In the genomic region with DNA sequence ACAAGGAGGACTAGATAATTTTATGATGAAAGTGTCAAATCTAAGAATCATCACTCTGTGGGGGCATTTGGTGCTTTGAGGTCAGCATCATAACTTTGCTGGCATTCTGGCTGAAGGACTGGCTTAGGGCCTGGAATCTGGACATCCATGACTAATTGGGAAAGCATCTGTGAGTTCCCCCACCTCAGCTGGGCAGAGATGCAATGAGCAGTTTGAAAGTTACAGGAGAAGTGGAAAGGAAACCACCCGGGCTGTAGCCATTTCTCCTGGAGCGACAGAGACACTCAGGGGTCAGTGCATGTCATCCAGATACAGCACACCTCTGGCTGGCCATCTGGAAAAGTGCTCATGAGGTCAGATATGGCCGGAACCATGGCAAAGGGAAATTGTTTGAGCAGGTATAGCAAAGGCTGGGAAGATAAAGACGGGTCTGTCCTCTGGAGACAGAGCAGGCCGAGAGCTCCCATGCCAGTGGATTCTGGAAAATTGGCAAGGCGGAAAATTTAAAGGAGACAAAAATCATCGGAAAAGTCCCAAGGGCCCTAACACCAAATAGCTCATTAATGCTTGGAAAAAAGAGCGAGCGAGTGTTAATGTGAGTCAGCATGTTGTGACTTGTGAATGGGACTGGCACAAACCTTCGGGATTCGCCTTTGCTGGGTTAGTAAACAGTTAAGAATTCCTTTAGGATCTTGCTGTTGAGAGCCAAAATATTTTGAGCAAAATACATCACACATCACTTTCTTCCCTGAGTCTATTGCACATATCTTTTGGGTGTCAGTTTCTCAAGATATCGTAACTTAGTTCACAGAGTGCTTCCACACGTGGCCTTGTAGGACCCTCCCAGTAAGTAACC, we compare ENCODE assay signal across 10 cellular contexts.
DNase-seq lines count a peak whose midpoint lies in the region; ATAC-seq and TF ChIP-seq lines count a peak whose summit lies in the region.
"Had no signal": no experiment of that assay in that cellular context is flagged by ENCODE, and none has a peak within 500 bp of the region (broad histone marks: within the 10 kb centered on the region; RNA-seq: fewer than 3 reads in every experiment).

No MANE protein-coding gene starts in this region.

- DNase-seq in MCF 10A (ENCODE audit: unreplicated experiment) = peak; percentile 81
- DNase-seq in breast epithelium (ENCODE audit: low spot score in 2 of 2) = no peak
- peak; percentile 88 for DNase-seq in astrocyte of the spinal cord (ENCODE audit: low read depth, low spot score)
- DNase-seq in hepatic stellate cell (ENCODE audit: low spot score) = peak; percentile 47
- DNase-seq in CD14-positive monocyte (ENCODE audit: low spot score) = no peak
- DNase-seq in NCI-H1105 treated with DMSO at 0.1 percent for 48 hours (lab: John Stamatoyannopoulos, UW) = no peak
- no peak for DNase-seq in stimulated activated effector memory CD8-positive, alpha-beta T cell treated with anti-CD3 and anti-CD28 coated beads, Interleukin-12 subunit alpha, Interleukin-12 subunit beta, amount 100 ng/mL, for 72 hours (ENCODE audit: low spot score in 2 of 2)

- no peaks in the 10 kb centered on the region for H3K9me3 Mint-ChIP-seq in MCF 10A (ENCODE audit: unreplicated experiment)
- peaks cover 0 to 7% (median 2%) of the 10 kb centered on the region in 7 donors for H3K9me3 Mint-ChIP-seq in CD14-positive monocyte
- no peaks in the 10 kb centered on the region for H3K9me3 Mint-ChIP-seq in stimulated activated effector memory CD8-positive, alpha-beta T cell treated with anti-CD3 and anti-CD28 coated beads, Interleukin-12 subunit alpha, Interleukin-12 subunit beta, amount 100 ng/mL, for 72 hours
- H3K9me3 Mint-ChIP-seq: T-helper 1 cell treated with Interleukin-12 subunit alpha and Interleukin-12 subunit beta and Interleukin-4 antibody, amounts not matched to agents 30 μg/mL and 1 μg/mL, for 36 hours had no signal

- TF ChIP-seq CTCF in MCF 10A (IDR thresholded peaks at IDR 0.05; ENCODE audit: unreplicated experiment) = no peak
- no peak for TF ChIP-seq CTCF in breast epithelium (IDR thresholded peaks at IDR 0.05)
- TF ChIP-seq CTCF in astrocyte of the spinal cord (IDR thresholded peaks at IDR 0.05; ENCODE audit: low read depth, low read length) = no peak
- TF ChIP-seq CTCF in CD14-positive monocyte (IDR thresholded peaks at IDR 0.05) = no peak

- no peaks in the 10 kb centered on the region for H3K27me3 Mint-ChIP-seq in MCF 10A (ENCODE audit: insufficient read depth, unreplicated experiment)
- peaks cover 0 to 4% (median 0%) of the 10 kb centered on the region in 3 donors for H3K27me3 Mint-ChIP-seq in CD14-positive monocyte (ENCODE audit: low read depth in 3 of 3)

- in situ Hi-C loops in astrocyte of the spinal cord (cut with HindIII; ENCODE audit: low sequenced_read_pairs) = no loop called here

- H3K9me3 ChIP-seq in breast epithelium = no peaks in the 10 kb centered on the region

- H3K4me1 Mint-ChIP-seq in MCF 10A (ENCODE audit: insufficient read depth, unreplicated experiment) (peaks cover 10% of the 10 kb centered on the region), CD14-positive monocyte (no peaks in the 10 kb centered on the region)
- no peaks in the 10 kb centered on the region for H3K4me1 Mint-ChIP-seq in stimulated activated effector memory CD8-positive, alpha-beta T cell treated with anti-CD3 and anti-CD28 coated beads, Interleukin-12 subunit alpha, Interleukin-12 subunit beta, amount 100 ng/mL, for 72 hours
- H3K4me1 Mint-ChIP-seq: memory B cell had no signal

- H3K4me3 ChIP-seq in breast epithelium = no peak overlapping the region
- H3K4me3 ChIP-seq in astrocyte of the spinal cord (ENCODE audit: low read depth, low read length) = no peak overlapping the region

- intact Hi-C loops in MCF 10A (cut with micrococcal nuclease) = loop anchor here (10.0 kb wide), 1 partner anchor 192 kb away; the partner anchor contains the start of gene AGK
- intact Hi-C loops in breast epithelium (cut with DNase I; ENCODE audit: low total_unique reads) = no loop called here
- intact Hi-C loops in CD14-positive monocyte (cut with micrococcal nuclease) = no loop called here

- POLR2A ChIA-PET in MCF 10A (lab: Yijun Ruan, JAX) = no interaction called here

- no peak for ATAC-seq in HG03521 (IDR thresholded peaks at IDR 0.05; ENCODE audit: unreplicated experiment)
- ATAC-seq in stimulated activated effector memory CD8-positive, alpha-beta T cell treated with anti-CD3 and anti-CD28 coated beads, Interleukin-12 subunit alpha, Interleukin-12 subunit beta, amount 100 ng/mL, for 72 hours = no peak

- H3K27ac Mint-ChIP-seq in MCF 10A (ENCODE audit: low read depth, unreplicated experiment) (peak overlapping the region; percentile 57), CD14-positive monocyte (peak overlapping the region in 1 of 7 donors; percentile 63)
- no peak overlapping the region for H3K27ac Mint-ChIP-seq in stimulated activated effector memory CD8-positive, alpha-beta T cell treated with anti-CD3 and anti-CD28 coated beads, Interleukin-12 subunit alpha, Interleukin-12 subunit beta, amount 100 ng/mL, for 72 hours
- H3K27ac Mint-ChIP-seq: memory B cell; T-helper 1 cell treated with Interleukin-12 subunit alpha and Interleukin-12 subunit beta and Interleukin-4 antibody, amounts not matched to agents 30 μg/mL and 1 μg/mL, for 36 hours had no signal

- CTCF ChIA-PET in MCF 10A (lab: Yijun Ruan, JAX) = interaction anchor here (0.6 kb wide), 1 partner anchor 423 kb away, joined by 6 read pairs; no protein-coding TSS in a partner anchor

- peak overlapping the region; percentile 46 for H3K4me3 Mint-ChIP-seq in MCF 10A (ENCODE audit: unreplicated experiment)
- no peak overlapping the region for H3K4me3 Mint-ChIP-seq in CD14-positive monocyte
- H3K4me3 Mint-ChIP-seq in stimulated activated effector memory CD8-positive, alpha-beta T cell treated with anti-CD3 and anti-CD28 coated beads, Interleukin-12 subunit alpha, Interleukin-12 subunit beta, amount 100 ng/mL, for 72 hours = no peak overlapping the region
- H3K4me3 Mint-ChIP-seq: memory B cell; T-helper 1 cell treated with Interleukin-12 subunit alpha and Interleukin-12 subunit beta and Interleukin-4 antibody, amounts not matched to agents 30 μg/mL and 1 μg/mL, for 36 hours had no signal

- no peaks in the 10 kb centered on the region for H3K36me3 ChIP-seq in breast epithelium

- no peaks in the 10 kb centered on the region for H3K27me3 ChIP-seq in breast epithelium

- no peak for TF ChIP-seq POLR2A in breast epithelium (IDR thresholded peaks at IDR 0.05)

- H3K36me3 Mint-ChIP-seq in MCF 10A (ENCODE audit: insufficient read depth, unreplicated experiment) (no peaks in the 10 kb centered on the region), CD14-positive monocyte (no peaks in the 10 kb centered on the region)
- no peaks in the 10 kb centered on the region for H3K36me3 Mint-ChIP-seq in stimulated activated effector memory CD8-positive, alpha-beta T cell treated with anti-CD3 and anti-CD28 coated beads, Interleukin-12 subunit alpha, Interleukin-12 subunit beta, amount 100 ng/mL, for 72 hours
- H3K36me3 Mint-ChIP-seq: memory B cell had no signal

- H3K4me1 ChIP-seq in breast epithelium = no peaks in the 10 kb centered on the region

- BruUV-seq in MCF 10A (replicated peaks; lab: Mats Ljungman, UMichigan) = no TSS peak

- no peak overlapping the region for H3K27ac ChIP-seq in breast epithelium

Comparison
In these comparisons a context has a peak if more than half of its experiments do, and no peak if none do; other contexts are left out.
1. DNase-seq: peak in MCF 10A (single experiment), astrocyte of the spinal cord (single experiment) and hepatic stellate cell (single experiment); none in breast epithelium (0 of 2), CD14-positive monocyte (single experiment), NCI-H1105 treated with DMSO at 0.1 percent for 48 hours (single experiment) and stimulated activated effector memory CD8-positive, alpha-beta T cell treated with anti-CD3 and anti-CD28 coated beads, Interleukin-12 subunit alpha, Interleukin-12 subunit beta, amount 100 ng/mL, for 72 hours (0 of 2).